ENCODE assay signal across 34 cellular contexts in the genomic region with DNA sequence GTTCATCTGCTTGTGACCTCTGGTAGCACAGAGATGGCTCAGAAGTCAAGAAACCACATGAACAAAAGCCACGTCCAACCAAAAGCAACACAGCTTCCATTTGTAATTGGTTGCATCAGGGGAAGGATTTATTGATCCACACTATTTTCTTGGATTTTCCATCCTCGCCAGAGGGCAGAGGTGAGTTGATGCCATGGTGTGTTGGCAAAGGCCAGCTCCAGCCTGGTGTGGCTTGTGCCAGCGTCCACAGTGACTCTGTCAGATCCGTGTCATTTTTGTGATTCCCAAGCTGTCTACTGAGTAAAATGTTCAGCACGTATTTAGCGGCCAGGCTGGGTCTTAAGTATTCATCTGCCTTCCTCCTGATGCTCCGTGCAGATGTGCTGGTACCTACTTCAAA.
"Had no signal": no experiment of that assay in that cellular context is flagged by ENCODE, and none has a peak within 500 bp of the region (broad histone marks: within the 10 kb centered on the region; RNA-seq: fewer than 3 reads in every experiment).

No MANE protein-coding gene starts in this region.

- H3K9me3 ChIP-seq: MG63 had no signal

- H3K27me3 ChIP-seq: MG63 had no signal

- H3K4me3 ChIP-seq: MG63 had no signal

- H3K36me3 ChIP-seq: MG63 had no signal

- DNase-seq: Karpas-422, Kasumi-1, MG63, MM.1S, MV-4-11, NCI-H1048, NCI-H1092, NCI-H1092 treated with DMSO at 0.1 percent for 48 hours, NCI-H1105, NCI-H1105 treated with DMSO at 0.1 percent for 48 hours, NCI-H1417, NCI-H1417 treated with DMSO at 0.1 percent for 48 hours, NCI-H1436, NCI-H1436 treated with DMSO at 0.1 percent for 48 hours, NCI-H146, NCI-H1694, NCI-H1694 treated with DMSO at 0.1 percent for 48 hours, NCI-H187, NCI-H187 treated with DMSO at 0.1 percent for 48 hours, NCI-H1930, NCI-H2029, NCI-H2029 treated with DMSO at 0.1 percent for 48 hours, NCI-H2081, NCI-H2081 treated with DMSO at 0.1 percent for 48 hours, NCI-H2107, NCI-H2171, NCI-H2171 treated with DMSO at 0.1 percent for 48 hours, NCI-H2227 treated with DMSO at 0.1 percent for 48 hours, NCI-H226, NCI-H345, NCI-H446, NCI-H446 treated with DMSO at 0.1 percent for 48 hours, NCI-H510A, NCI-H510A treated with DMSO at 0.1 percent for 48 hours had no signal
